Comparison of ENCODE assay signal across 8 cellular contexts in the genomic region with DNA sequence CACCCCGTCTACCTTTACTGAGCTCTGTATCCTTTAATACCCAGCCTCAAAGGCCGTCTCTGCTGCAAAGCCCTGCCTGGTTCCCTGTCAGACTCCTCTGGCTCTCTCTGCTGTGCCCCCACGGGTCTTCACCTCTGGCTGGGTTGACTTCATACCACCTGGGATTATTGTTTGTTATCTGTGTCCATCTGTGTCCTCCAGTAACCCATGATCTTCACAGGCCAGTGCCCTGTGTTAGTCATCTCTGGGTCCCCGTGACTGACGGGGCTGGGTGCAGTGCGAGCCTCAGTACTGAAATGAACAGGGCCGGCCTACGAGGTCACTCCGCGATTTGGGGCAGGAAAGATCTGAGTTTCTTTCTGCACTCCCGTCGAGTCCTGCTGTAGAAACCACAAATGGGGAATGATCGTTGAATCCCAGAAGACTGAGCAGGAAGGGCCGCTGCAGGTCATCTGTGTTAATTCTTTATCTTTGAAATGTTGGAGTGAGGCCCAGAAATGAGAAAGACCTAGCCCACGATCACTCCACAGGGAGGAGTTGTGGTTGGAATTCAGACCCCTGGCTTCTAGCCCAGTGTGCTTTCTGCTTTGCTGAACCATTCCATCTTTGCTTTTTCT. TPM values are rescaled to one million over a fixed set of nuclear protein-coding genes. Genes with fewer than 3 reads are reported as not detected.
DNase-seq lines count a peak whose midpoint lies in the region; ATAC-seq and TF ChIP-seq lines count a peak whose summit lies in the region.

No MANE protein-coding gene starts in this region.

- H3K9me3 ChIP-seq in body of pancreas (no peaks in the 10 kb centered on the region), right lobe of liver (no peaks in the 10 kb centered on the region), aorta (ENCODE audit: control insufficient read depth, low read length) (no peaks in the 10 kb centered on the region), OCI-LY7 (ENCODE audit: low read length) (no peaks in the 10 kb centered on the region)

- DNase-seq in activated effector memory CD4-positive, alpha-beta T cell treated with anti-CD3 and anti-CD28 coated beads, Interleukin-2, amount 50 U/mL, for 16 hours, result peak; percentile 3
- no peak for DNase-seq in activated effector memory CD4-positive, alpha-beta T cell treated with Interleukin-2 at 50 U/mL for 16 hours
- peak; percentile 30 to 62 (median 54) for DNase-seq in body of pancreas
- DNase-seq in right lobe of liver, result peak; percentile 80 to 83 (median 83)
- DNase-seq in aorta, result no peak
- DNase-seq in OCI-LY7 (ENCODE audit: low spot score), result no peak
- no peak for DNase-seq in SHP77 treated with DMSO at 0.1 percent for 48 hours (lab: John Stamatoyannopoulos, UW)
- DNase-seq in NOMO-1 treated with DMSO at 0.1 percent for 48 hours (lab: John Stamatoyannopoulos, UW; ENCODE audit: unreplicated experiment), result no peak

- intact Hi-C loops in body of pancreas (cut with DNase I) (no loop called here), right lobe of liver (cut with DNase I) (no loop called here), aorta (cut with DNase I) (no loop called here), OCI-LY7 (cut with micrococcal nuclease; ENCODE audit: unreplicated experiment) (no loop called here)

- ATAC-seq in body of pancreas (peak; percentile 75), right lobe of liver (peak; percentile 89 to 94 (median 92)), aorta (ENCODE audit: low FRiP score) (peak; percentile 75)

- POLR2A ChIA-PET in OCI-LY7 (lab: Charles Lee), result interaction anchor here (0.8 kb wide), 1 partner anchor 1845 kb away, joined by 5 read pairs; no protein-coding TSS in a partner anchor

- no peak overlapping the region for H3K4me3 ChIP-seq in body of pancreas
- peak overlapping the region in 2 of 3 donors; percentile 11 to 14 for H3K4me3 ChIP-seq in right lobe of liver
- H3K4me3 ChIP-seq in aorta (ENCODE audit: low read length in 2 of 2), result no peak overlapping the region
- no peak overlapping the region for H3K4me3 ChIP-seq in OCI-LY7 (ENCODE audit: low read depth, low read length, poor library complexity, severe bottlenecking)

- TF ChIP-seq CTCF in body of pancreas (IDR thresholded peaks at IDR 0.05) (no peak), right lobe of liver (IDR thresholded peaks at IDR 0.05) (no peak), OCI-LY7 (conservative IDR thresholded peaks at IDR 0.05; ENCODE audit: low read length) (no peak)

- CTCF ChIA-PET in OCI-LY7 (lab: Charles Lee; ENCODE audit: unreplicated experiment), result no interaction called here

- 33 to 48% methylated on average over 13 to 15 of the region's 15 CpGs for WGBS in body of pancreas, 2 donors
- 5% methylated on average over 10 of the region's 15 CpGs for WGBS in right lobe of liver (ENCODE audit: insufficient coverage, low coverage, low lambda C conversion rate, missing lambda C conversion rate)
- WGBS in aorta, 2 donors, result 12 to 16% methylated on average over 15 of the region's 15 CpGs

- TF ChIP-seq POLR2A in body of pancreas (IDR thresholded peaks at IDR 0.05) (no peak), right lobe of liver (IDR thresholded peaks at IDR 0.05) (peak; percentile 13)

- H3K79me2 ChIP-seq in OCI-LY7 (ENCODE audit: insufficient read depth, low read depth, low read length), result no peaks in the 10 kb centered on the region

- H3K27ac ChIP-seq in body of pancreas (peak overlapping the region in 3 of 4 donors; percentile 30 to 46 (median 42)), right lobe of liver (peak overlapping the region; percentile 57 to 84 (median 82)), aorta (ENCODE audit: low read depth in 1 of 2, low read length in 2 of 2) (peak overlapping the region in 1 of 2 donors; percentile 10), OCI-LY7 (ENCODE audit: low read depth, low read length, poor library complexity, severe bottlenecking) (no peak overlapping the region)

- no peak overlapping the region for H3K4me2 ChIP-seq in OCI-LY7 (ENCODE audit: low read length)

- no TSS peak for BruUV-seq in OCI-LY7 (replicated peaks; lab: Mats Ljungman, UMichigan)

- H3K36me3 ChIP-seq in body of pancreas (replicated peaks in 1 of 2; ENCODE audit: insufficient read depth in 1 of 2, low read depth in 2 of 2) (no peaks in the 10 kb centered on the region), right lobe of liver (no peaks in the 10 kb centered on the region), aorta (ENCODE audit: control insufficient read depth in 1 of 2, insufficient read depth in 2 of 2, low read length in 1 of 2) (no peaks in the 10 kb centered on the region), OCI-LY7 (ENCODE audit: insufficient read depth, low read length) (no peaks in the 10 kb centered on the region)

- H3K27me3 ChIP-seq in body of pancreas (no peaks in the 10 kb centered on the region), right lobe of liver (no peaks in the 10 kb centered on the region), aorta (ENCODE audit: control insufficient read depth in 1 of 2, insufficient read depth in 2 of 2, low read length in 1 of 2) (no peaks in the 10 kb centered on the region)

- H3K9me2 ChIP-seq in OCI-LY7 (ENCODE audit: insufficient read depth, low read length), result no peaks in the 10 kb centered on the region

- H3K4me1 ChIP-seq in body of pancreas (peaks cover 10% of the 10 kb centered on the region), right lobe of liver (peaks cover 0 to 22% (median 9%) of the 10 kb centered on the region in 4 donors), aorta (ENCODE audit: control insufficient read depth in 1 of 2, insufficient read depth in 2 of 2, low read length in 2 of 2) (no peaks in the 10 kb centered on the region), OCI-LY7 (ENCODE audit: insufficient read depth, low read length, poor library complexity, severe bottlenecking) (peaks cover 5% of the 10 kb centered on the region)

- no peaks in the 10 kb centered on the region for H4K20me1 ChIP-seq in OCI-LY7 (ENCODE audit: insufficient read depth, low read length)

- no peak overlapping the region for H2AFZ ChIP-seq in OCI-LY7 (ENCODE audit: low read length)

RNA-seq across cellular contexts. Expression of a gene that starts 12.3 kb away (rescaled TPM):
- total RNA-seq in body of pancreas (1 to 10 TPM; 2.9 to 8.6 TPM), right lobe of liver (1 to 10 TPM in 2 of 6 experiments, under 1 TPM in 4; 0.42 to 3.1 (median 0.89) TPM), aorta (10 to 100 TPM in 1 of 2 donors, 1 to 10 TPM in 1; 5.9 to 12.9 TPM), OCI-LY7 (2022) (not detected in 2 replicates)
- polyA plus RNA-seq in aorta, result 1 to 10 TPM; 1.5 to 4.0 TPM
- total RNA-seq in OCI-LY7 (2014; rRNA removed; shearing (Covaris generic)), result not detected in 2 replicates

Comparison
In these comparisons a context has a peak if more than half of its experiments do, and no peak if none do; other contexts are left out.
1. DNase-seq: peak in activated effector memory CD4-positive, alpha-beta T cell treated with anti-CD3 and anti-CD28 coated beads, Interleukin-2, amount 50 U/mL, for 16 hours (single experiment), body of pancreas (4 of 4) and right lobe of liver (3 of 3); none in activated effector memory CD4-positive, alpha-beta T cell treated with Interleukin-2 at 50 U/mL for 16 hours (single experiment), aorta (0 of 2), OCI-LY7 (single experiment), SHP77 treated with DMSO at 0.1 percent for 48 hours (single experiment) and NOMO-1 treated with DMSO at 0.1 percent for 48 hours (single experiment).
2. H3K4me3 ChIP-seq: peak in right lobe of liver (2 of 3); none in body of pancreas (0 of 2), aorta (0 of 2) and OCI-LY7 (single experiment).
3. Peak in every context shown above with its lines, with median percentiles within 50 percentile points of each other: ATAC-seq.